ENCODE assay signal across 15 cellular contexts in the genomic region with DNA sequence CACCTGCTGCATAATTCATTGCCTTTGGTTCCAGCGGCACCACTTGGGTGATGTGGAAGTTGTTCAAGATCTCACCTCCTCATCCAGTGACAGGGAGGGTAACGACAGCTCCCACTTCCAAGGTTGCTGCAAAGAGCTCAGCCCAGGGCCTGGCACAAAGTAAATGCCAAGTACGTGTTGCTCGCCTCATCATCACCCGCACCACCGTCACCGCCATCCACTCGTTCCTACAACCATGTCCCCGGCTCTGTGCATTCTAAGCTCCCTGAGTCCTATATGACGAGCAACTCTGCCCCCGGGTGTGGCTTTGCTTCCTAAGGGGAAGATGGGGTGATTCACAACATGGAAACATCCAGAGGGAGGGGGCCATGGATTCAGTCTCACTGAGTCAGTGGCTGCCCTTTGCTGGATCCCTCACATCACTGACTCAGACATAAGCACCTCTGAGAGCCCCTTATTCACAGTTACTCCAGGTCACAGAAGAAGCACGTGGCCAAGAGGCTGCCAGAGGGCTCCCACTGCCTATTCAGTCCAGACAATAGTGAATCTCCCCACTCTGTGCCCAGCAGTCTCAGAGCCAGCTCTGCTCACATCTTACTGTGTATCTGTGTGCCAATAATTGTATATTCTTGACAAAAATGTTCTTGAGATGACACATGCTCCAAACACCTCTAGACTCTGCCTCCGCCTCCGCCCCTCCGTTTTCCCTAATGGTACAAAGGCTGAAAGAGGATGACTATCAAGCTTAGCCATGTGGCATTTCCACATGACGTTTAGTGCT.
DNase-seq lines count a peak whose midpoint lies in the region; ATAC-seq, FAIRE-seq and TF ChIP-seq lines count a peak whose summit lies in the region.
"Had no signal": no experiment of that assay in that cellular context is flagged by ENCODE, and none has a peak within 500 bp of the region (broad histone marks: within the 10 kb centered on the region; RNA-seq: fewer than 3 reads in every experiment).

No MANE protein-coding gene starts in this region.

- DNase-seq in A549 (ENCODE audit: low read depth in 1 of 2, low spot score in 1 of 2) (peak in 1 of 2 experiments; percentile 10), HK-2 (ENCODE audit: unreplicated experiment) (peak; percentile 77), astrocyte of the spinal cord (ENCODE audit: low read depth, low spot score) (peak; percentile 81), neural progenitor cell (ENCODE audit: low spot score) (no peak), DMS153 (lab: John Stamatoyannopoulos, UW) (no peak), sigmoid colon (no peak)
- no peak for DNase-seq in CD8-positive, alpha-beta memory T cell
- DNase-seq in activated naive CD4-positive, alpha-beta T cell treated with Interleukin-2 at 50 U/mL for 16 hours, result no peak
- DNase-seq: activated T-cell treated with anti-CD3 and anti-CD28 coated beads, Interleukin-2, amount 50 U/mL, for 72 hours; endodermal cell; heart left ventricle; left lung; small intestine had no signal

- in situ Hi-C loops in astrocyte of the spinal cord (cut with HindIII; ENCODE audit: low sequenced_read_pairs), result no loop called here

- FAIRE-seq in A549 (lab: Jason Lieb, UNC), result no peak
- FAIRE-seq: GM12878, small intestine had no signal

- H3K36me3 ChIP-seq in neural progenitor cell (no peaks in the 10 kb centered on the region), sigmoid colon (no peaks in the 10 kb centered on the region)
- H3K36me3 ChIP-seq in CD8-positive, alpha-beta memory T cell (ENCODE audit: insufficient read depth, low read length), result no peaks in the 10 kb centered on the region
- H3K36me3 ChIP-seq: heart left ventricle, left lung had no signal

- CTCF ChIA-PET in A549 (lab: Yijun Ruan, JAX), result interaction anchor here (1.0 kb wide), 1 partner anchor 12 kb away, joined by 3 read pairs; no protein-coding TSS in a partner anchor
- CTCF ChIA-PET in CD8-positive, alpha-beta memory T cell (lab: Charles Lee), result no interaction called here

- no peaks in the 10 kb centered on the region for H3K27me3 ChIP-seq in neural progenitor cell
- no peaks in the 10 kb centered on the region for H3K27me3 ChIP-seq in CD8-positive, alpha-beta memory T cell (ENCODE audit: insufficient read depth, low read length, poor library complexity, severe bottlenecking)
- no peaks in the 10 kb centered on the region for H3K27me3 ChIP-seq in sigmoid colon
- H3K27me3 ChIP-seq: left lung had no signal

- no peaks in the 10 kb centered on the region for H4K20me1 ChIP-seq in neural progenitor cell (ENCODE audit: low read depth)

- H3K27me3 Mint-ChIP-seq in neural progenitor cell (ENCODE audit: insufficient read depth, low read depth), result peaks cover 11% of the 10 kb centered on the region
- no peaks in the 10 kb centered on the region for H3K27me3 Mint-ChIP-seq in CD8-positive, alpha-beta memory T cell
- H3K27me3 Mint-ChIP-seq: natural killer cell treated with Interleukin-12 subunit alpha and Interleukin-12 subunit beta and Interleukin-15 and Interleukin-18, amount 100 ng/mL, for 72 hours had no signal

- H3F3A ChIP-seq in neural progenitor cell (ENCODE audit: low read depth), result no peaks in the 10 kb centered on the region

- H3K9ac ChIP-seq in neural progenitor cell, result no peak overlapping the region

- TF ChIP-seq POLR2A in A549 (IDR thresholded peaks at IDR 0.05; ENCODE audit: low read length) (no peak), sigmoid colon (IDR thresholded peaks at IDR 0.05) (no peak)

- H3K9me3 Mint-ChIP-seq in neural progenitor cell, result no peaks in the 10 kb centered on the region
- H3K9me3 Mint-ChIP-seq in CD8-positive, alpha-beta memory T cell, result peaks cover 0 to 6% (median 3%) of the 10 kb centered on the region in 5 donors
- H3K9me3 Mint-ChIP-seq: activated T-cell treated with anti-CD3 and anti-CD28 coated beads, Interleukin-2, amount 50 U/mL, for 72 hours; endodermal cell had no signal

- TF ChIP-seq CTCF in A549 (IDR thresholded peaks at IDR 0.05) (no peak), astrocyte of the spinal cord (IDR thresholded peaks at IDR 0.05; ENCODE audit: low read depth, low read length) (no peak), neural progenitor cell (IDR thresholded peaks at IDR 0.05) (no peak), sigmoid colon (IDR thresholded peaks at IDR 0.05) (no peak)

- POLR2A ChIA-PET in A549 (lab: Yijun Ruan, JAX), result no interaction called here
- POLR2A ChIA-PET in CD8-positive, alpha-beta memory T cell (lab: Charles Lee), result no interaction called here

- H3K4me3 ChIP-seq in A549 (no peak overlapping the region), astrocyte of the spinal cord (ENCODE audit: low read depth, low read length) (no peak overlapping the region), neural progenitor cell (no peak overlapping the region), sigmoid colon (no peak overlapping the region)
- H3K4me3 ChIP-seq in CD8-positive, alpha-beta memory T cell (ENCODE audit: low read length), result no peak overlapping the region
- H3K4me3 ChIP-seq: GM12878, heart left ventricle, left lung had no signal

- no peak for TF ChIP-seq EP300 in A549 (IDR thresholded peaks at IDR 0.05)
- no peak for TF ChIP-seq EP300 in sigmoid colon (IDR thresholded peaks at IDR 0.05)

- no peak overlapping the region for H2AFZ ChIP-seq in neural progenitor cell (replicated peaks)

- no peaks in the 10 kb centered on the region for H3K36me3 Mint-ChIP-seq in neural progenitor cell
- no peaks in the 10 kb centered on the region for H3K36me3 Mint-ChIP-seq in CD8-positive, alpha-beta memory T cell
- H3K36me3 Mint-ChIP-seq: natural killer cell treated with Interleukin-12 subunit alpha and Interleukin-12 subunit beta and Interleukin-15 and Interleukin-18, amount 100 ng/mL, for 72 hours had no signal

- H3K27ac ChIP-seq in A549, result peak overlapping the region in 1 of 2 experiments; percentile 20; a peak in 2 of 6 replicates
- no peak overlapping the region for H3K27ac ChIP-seq in neural progenitor cell
- no peak overlapping the region for H3K27ac ChIP-seq in CD8-positive, alpha-beta memory T cell (ENCODE audit: low read depth, low read length)
- no peak overlapping the region for H3K27ac ChIP-seq in sigmoid colon
- H3K27ac ChIP-seq: heart left ventricle, left lung had no signal

- H3K4me1 ChIP-seq in A549 (peaks cover 8% of the 10 kb centered on the region; the same call in 1 of the 3 replicates), neural progenitor cell (no peaks in the 10 kb centered on the region), sigmoid colon (no peaks in the 10 kb centered on the region)
- H3K4me1 ChIP-seq in CD8-positive, alpha-beta memory T cell (ENCODE audit: insufficient read depth, low read length), result no peaks in the 10 kb centered on the region
- H3K4me1 ChIP-seq: heart left ventricle, left lung had no signal

- peaks cover 19% of the 10 kb centered on the region for H3K4me1 Mint-ChIP-seq in neural progenitor cell
- no peaks in the 10 kb centered on the region for H3K4me1 Mint-ChIP-seq in CD8-positive, alpha-beta memory T cell

- peak overlapping the region; percentile 55 for H3K4me3 Mint-ChIP-seq in neural progenitor cell
- H3K4me3 Mint-ChIP-seq in CD8-positive, alpha-beta memory T cell, result no peak overlapping the region
- H3K4me3 Mint-ChIP-seq: activated T-cell treated with anti-CD3 and anti-CD28 coated beads, Interleukin-2, amount 50 U/mL, for 72 hours; endodermal cell; natural killer cell treated with Interleukin-12 subunit alpha and Interleukin-12 subunit beta and Interleukin-15 and Interleukin-18, amount 100 ng/mL, for 72 hours had no signal

- 52% methylated on average over 16 of the region's 16 CpGs for WGBS in A549 (ENCODE audit: missing lambda C conversion rate)
- 83 to 85% methylated on average over 16 of the region's 16 CpGs for WGBS in sigmoid colon, 2 donors

- H3K4me2 ChIP-seq in A549 (peak overlapping the region; percentile 25; the same call in 2 of the 3 replicates), neural progenitor cell (no peak overlapping the region)

- H3K9me3 ChIP-seq in A549, result no peaks in the 10 kb centered on the region
- no peaks in the 10 kb centered on the region for H3K9me3 ChIP-seq in neural progenitor cell (ENCODE audit: low read depth)
- no peaks in the 10 kb centered on the region for H3K9me3 ChIP-seq in CD8-positive, alpha-beta memory T cell (ENCODE audit: low read length)
- H3K9me3 ChIP-seq in sigmoid colon, result no peaks in the 10 kb centered on the region
- H3K9me3 ChIP-seq: heart left ventricle had no signal

- no peak for TF ChIP-seq RAD21 in A549 (conservative IDR thresholded peaks at IDR 0.05 in 1 of 2, IDR thresholded peaks at IDR 0.05 in 1 of 2)

- H3K79me2 ChIP-seq in neural progenitor cell (ENCODE audit: low read depth), result no peaks in the 10 kb centered on the region

- peak; percentile 49 to 66 for ATAC-seq in A549
- ATAC-seq: activated T-cell treated with anti-CD3 and anti-CD28 coated beads, Interleukin-2, amount 50 U/mL, for 72 hours; GM12878; heart left ventricle; left lung; natural killer cell treated with Interleukin-12 subunit alpha and Interleukin-12 subunit beta and Interleukin-15 and Interleukin-18, amount 100 ng/mL, for 72 hours had no signal

- intact Hi-C loops in sigmoid colon (cut with DNase I), result no loop called here

- no peak overlapping the region for H3K27ac Mint-ChIP-seq in neural progenitor cell
- no peak overlapping the region for H3K27ac Mint-ChIP-seq in CD8-positive, alpha-beta memory T cell
- H3K27ac Mint-ChIP-seq: activated T-cell treated with anti-CD3 and anti-CD28 coated beads, Interleukin-2, amount 50 U/mL, for 72 hours; endodermal cell; natural killer cell treated with Interleukin-12 subunit alpha and Interleukin-12 subunit beta and Interleukin-15 and Interleukin-18, amount 100 ng/mL, for 72 hours had no signal

TF ChIP-seq in A549, 52 proteins besides CTCF, POLR2A, EP300 and RAD21 (continues in another document):
- TF ChIP-seq, protein P1, sequence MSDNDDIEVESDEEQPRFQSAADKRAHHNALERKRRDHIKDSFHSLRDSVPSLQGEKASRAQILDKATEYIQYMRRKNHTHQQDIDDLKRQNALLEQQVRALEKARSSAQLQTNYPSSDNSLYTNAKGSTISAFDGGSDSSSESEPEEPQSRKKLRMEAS (IDR thresholded peaks at IDR 0.05), result 0 out of 2 replicates have a peak, but pooled peaks have one; percentile 14

Comparison
In these comparisons a context has a peak if more than half of its experiments do, and no peak if none do; other contexts are left out.
1. DNase-seq: peak in HK-2 (single experiment) and astrocyte of the spinal cord (single experiment); none in neural progenitor cell (single experiment), CD8-positive, alpha-beta memory T cell (0 of 5), DMS153 (single experiment), activated naive CD4-positive, alpha-beta T cell treated with Interleukin-2 at 50 U/mL for 16 hours (single experiment) and sigmoid colon (single experiment).